Comparison of ENCODE assay signal across 20 cellular contexts in genomic region chr20:51432251-51432784, GRCh38.
DNase-seq lines count a peak whose midpoint lies in the region; ATAC-seq and TF ChIP-seq lines count a peak whose summit lies in the region.
"Had no signal": no experiment of that assay in that cellular context is flagged by ENCODE, and none has a peak within 500 bp of the region (broad histone marks: within the 10 kb centered on the region; RNA-seq: fewer than 3 reads in every experiment).

No MANE protein-coding gene starts in this region.

- intact Hi-C loops in activated CD4-positive, alpha-beta T cell treated with anti-CD3 and anti-CD28 coated beads, Interleukin-2, amount 10 ng/mL, durations not matched to agents 24 days and 14 days (cut with micrococcal nuclease), result no loop called here

- H3K27ac ChIP-seq in RWPE2 (ENCODE audit: poor library complexity, severe bottlenecking), result no peak overlapping the region
- peak overlapping the region; percentile 83 for H3K27ac ChIP-seq in caudate nucleus (ENCODE audit: low read depth, low read length)
- H3K27ac ChIP-seq: 22Rv1 had no signal

- no peaks in the 10 kb centered on the region for H3K9me3 ChIP-seq in RWPE2 (ENCODE audit: severe bottlenecking)
- H3K9me3 ChIP-seq: BE2C had no signal

- H3K36me3 Mint-ChIP-seq in activated CD4-positive, alpha-beta T cell treated with anti-CD3 and anti-CD28 coated beads, Interleukin-2, amount 10 ng/mL, durations not matched to agents 7 days and 5 days (ENCODE audit: low read depth), result peaks cover 67% of the 10 kb centered on the region
- H3K36me3 Mint-ChIP-seq in activated CD4-positive, alpha-beta T cell treated with anti-CD3 and anti-CD28 coated beads, Interleukin-2, amount 10 ng/mL, durations not matched to agents 24 days and 14 days (ENCODE audit: low read depth), result peaks cover 77% of the 10 kb centered on the region
- no peaks in the 10 kb centered on the region for H3K36me3 Mint-ChIP-seq in nephron progenitor cell (ENCODE audit: low read depth)

- no peaks in the 10 kb centered on the region for H3K27me3 ChIP-seq in RWPE2 (ENCODE audit: insufficient read depth, poor library complexity, severe bottlenecking)

- TF ChIP-seq CTCF in RWPE2 (IDR thresholded peaks at IDR 0.05; ENCODE audit: poor library complexity, severe bottlenecking) (no peak), nephron progenitor cell (IDR thresholded peaks at IDR 0.05) (no peak)

- no peak overlapping the region for H3K4me3 ChIP-seq in RWPE2 (ENCODE audit: severe bottlenecking)
- H3K4me3 ChIP-seq: GM12878 had no signal

- POLR2A ChIA-PET in activated CD4-positive, alpha-beta T cell treated with anti-CD3 and anti-CD28 coated beads, Interleukin-2, amount 10 ng/mL, durations not matched to agents 7 days and 5 days (lab: Charles Lee), result no interaction called here

- CTCF ChIA-PET in activated CD4-positive, alpha-beta T cell treated with anti-CD3 and anti-CD28 coated beads, Interleukin-2, amount 10 ng/mL, durations not matched to agents 7 days and 5 days (lab: Charles Lee), result interaction anchor here (0.6 kb wide), 1 partner anchor 82 kb away, joined by 3 read pairs; no protein-coding TSS in a partner anchor

- ATAC-seq in RWPE2 (ENCODE audit: low read depth), result no peak
- ATAC-seq: GM12878 had no signal

- H3K27me3 Mint-ChIP-seq in activated CD4-positive, alpha-beta T cell treated with anti-CD3 and anti-CD28 coated beads, Interleukin-2, amount 10 ng/mL, durations not matched to agents 7 days and 5 days, result no peaks in the 10 kb centered on the region
- H3K27me3 Mint-ChIP-seq in activated CD4-positive, alpha-beta T cell treated with anti-CD3 and anti-CD28 coated beads, Interleukin-2, amount 10 ng/mL, durations not matched to agents 24 days and 14 days, result no peaks in the 10 kb centered on the region
- peaks cover 11% of the 10 kb centered on the region for H3K27me3 Mint-ChIP-seq in nephron progenitor cell (ENCODE audit: low read depth, poor library complexity)

- H3K4me1 Mint-ChIP-seq in activated CD4-positive, alpha-beta T cell treated with anti-CD3 and anti-CD28 coated beads, Interleukin-2, amount 10 ng/mL, durations not matched to agents 7 days and 5 days, result peaks cover 51% of the 10 kb centered on the region
- H3K4me1 Mint-ChIP-seq in activated CD4-positive, alpha-beta T cell treated with anti-CD3 and anti-CD28 coated beads, Interleukin-2, amount 10 ng/mL, durations not matched to agents 24 days and 14 days, result peaks cover 38% of the 10 kb centered on the region
- H3K4me1 Mint-ChIP-seq in nephron progenitor cell, result peaks cover 48% of the 10 kb centered on the region

- peaks cover 12% of the 10 kb centered on the region for H3K4me1 ChIP-seq in RWPE2 (ENCODE audit: insufficient read depth, poor library complexity, severe bottlenecking)
- H3K4me1 ChIP-seq: BE2C had no signal

- no peak for DNase-seq in activated CD4-positive, alpha-beta T cell treated with anti-CD3 and anti-CD28 coated beads, Interleukin-2, amount 10 ng/mL, durations not matched to agents 7 days and 5 days
- no peak for DNase-seq in activated CD4-positive, alpha-beta T cell treated with anti-CD3 and anti-CD28 coated beads, Interleukin-2, amount 10 ng/mL, durations not matched to agents 24 days and 14 days
- peak; percentile 84 for DNase-seq in RWPE2 (ENCODE audit: low spot score)
- no peak for DNase-seq in caudate nucleus (lab: John Stamatoyannopoulos, UW)
- DNase-seq in nephron progenitor cell, result no peak
- DNase-seq in NCI-H1436 (lab: John Stamatoyannopoulos, UW), result no peak
- DNase-seq in middle frontal gyrus (ENCODE audit: extremely low spot score, low spot score), result no peak
- no peak for DNase-seq in inferior parietal cortex (ENCODE audit: extremely low spot score)
- DNase-seq: BE2C, DND-41, GOT3, KBM-7, NCI-H1417 treated with DMSO at 0.1 percent for 48 hours, NCI-H2029, NCI-H2171, NCI-H446, NCI-H69, OCI-M1 had no signal

- H3K27ac Mint-ChIP-seq in activated CD4-positive, alpha-beta T cell treated with anti-CD3 and anti-CD28 coated beads, Interleukin-2, amount 10 ng/mL, durations not matched to agents 7 days and 5 days, result peak overlapping the region; percentile 31
- no peak overlapping the region for H3K27ac Mint-ChIP-seq in activated CD4-positive, alpha-beta T cell treated with anti-CD3 and anti-CD28 coated beads, Interleukin-2, amount 10 ng/mL, durations not matched to agents 24 days and 14 days
- peak overlapping the region; percentile 52 for H3K27ac Mint-ChIP-seq in nephron progenitor cell

- no peaks in the 10 kb centered on the region for H3K36me3 ChIP-seq in RWPE2 (ENCODE audit: low read depth)
- H3K36me3 ChIP-seq: BE2C had no signal

- no peaks in the 10 kb centered on the region for H3K9me3 Mint-ChIP-seq in activated CD4-positive, alpha-beta T cell treated with anti-CD3 and anti-CD28 coated beads, Interleukin-2, amount 10 ng/mL, durations not matched to agents 7 days and 5 days
- no peaks in the 10 kb centered on the region for H3K9me3 Mint-ChIP-seq in activated CD4-positive, alpha-beta T cell treated with anti-CD3 and anti-CD28 coated beads, Interleukin-2, amount 10 ng/mL, durations not matched to agents 24 days and 14 days
- H3K9me3 Mint-ChIP-seq in nephron progenitor cell, result no peaks in the 10 kb centered on the region

- no peak overlapping the region for H3K4me3 Mint-ChIP-seq in activated CD4-positive, alpha-beta T cell treated with anti-CD3 and anti-CD28 coated beads, Interleukin-2, amount 10 ng/mL, durations not matched to agents 7 days and 5 days
- no peak overlapping the region for H3K4me3 Mint-ChIP-seq in activated CD4-positive, alpha-beta T cell treated with anti-CD3 and anti-CD28 coated beads, Interleukin-2, amount 10 ng/mL, durations not matched to agents 24 days and 14 days
- no peak overlapping the region for H3K4me3 Mint-ChIP-seq in nephron progenitor cell
